ENCODE assay signal across 9 cellular contexts in the genomic region with DNA sequence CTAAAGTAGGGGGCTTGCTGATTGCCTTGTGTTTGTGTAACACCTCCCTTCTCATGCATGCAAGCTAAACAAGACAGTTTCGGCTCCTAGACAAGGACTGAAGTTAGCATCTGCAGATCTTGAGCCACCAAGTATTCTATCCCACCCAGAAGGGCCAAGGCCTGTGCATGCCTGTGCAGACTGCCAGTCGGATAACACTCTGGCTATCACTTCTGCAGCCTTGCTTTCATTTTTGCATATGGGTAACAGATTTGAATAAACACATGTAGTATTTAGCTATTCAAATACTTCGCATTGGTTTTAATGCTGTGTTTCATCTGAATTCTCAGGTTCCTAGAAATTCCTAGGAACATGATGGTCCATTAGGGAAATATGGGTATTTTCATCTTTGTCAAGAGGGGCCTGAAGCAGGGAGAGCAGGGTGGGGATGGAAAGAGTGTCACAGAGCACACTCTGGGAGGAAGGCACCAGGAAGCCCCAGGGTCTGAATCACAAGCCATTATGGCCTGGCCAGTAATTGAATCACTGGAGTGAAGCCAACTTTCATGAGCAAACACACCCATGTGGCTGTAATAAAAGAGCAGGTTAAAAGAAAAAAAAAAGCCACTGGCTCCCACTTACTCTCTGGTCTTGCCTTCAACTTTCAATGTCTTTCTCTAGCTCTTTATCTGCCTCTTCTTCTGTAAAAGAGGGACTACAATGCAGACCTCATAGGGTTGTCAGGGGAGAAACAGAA. TPM values are rescaled to one million over a fixed set of nuclear protein-coding genes. Genes with fewer than 3 reads are reported as not detected.
DNase-seq lines count a peak whose midpoint lies in the region; ATAC-seq and TF ChIP-seq lines count a peak whose summit lies in the region.
"Had no signal": no experiment of that assay in that cellular context is flagged by ENCODE, and none has a peak within 500 bp of the region (broad histone marks: within the 10 kb centered on the region; RNA-seq: fewer than 3 reads in every experiment).

No MANE protein-coding gene starts in this region.

- ATAC-seq in activated CD4-positive, CD25-positive, alpha-beta regulatory T cell treated with anti-CD3 and anti-CD28 coated beads, Interleukin-2, amount 50 U/mL, for 24 hours = no peak

- TF ChIP-seq CTCF in AG10803 (conservative IDR thresholded peaks at IDR 0.05; ENCODE audit: low read length) = no peak
- TF ChIP-seq CTCF in glutamatergic neuron (IDR thresholded peaks at IDR 0.05; ENCODE audit: partially characterized antibody, unreplicated experiment) = no peak

- no peaks in the 10 kb centered on the region for H3K36me3 Mint-ChIP-seq in glutamatergic neuron (ENCODE audit: unreplicated experiment)

- peaks cover 10% of the 10 kb centered on the region for H3K4me1 Mint-ChIP-seq in glutamatergic neuron (ENCODE audit: low read depth, unreplicated experiment)

- H3K27me3 Mint-ChIP-seq in glutamatergic neuron (ENCODE audit: unreplicated experiment) = peaks cover 2% of the 10 kb centered on the region
- H3K27me3 Mint-ChIP-seq: activated B cell treated with CpG ODN at 0.5 μM for 24 hours had no signal

- DNase-seq in AG10803 (ENCODE audit: low read depth) = peak; percentile 87
- peak; percentile 94 for DNase-seq in LoVo (ENCODE audit: low spot score)
- peak; percentile 71 to 85 for DNase-seq in SHP77 (lab: John Stamatoyannopoulos, UW)
- DNase-seq in glutamatergic neuron = no peak
- DNase-seq in effector CD8-positive, alpha-beta T cell (lab: John Stamatoyannopoulos, UW) = no peak
- DNase-seq in activated CD4-positive, alpha-beta T cell treated with anti-CD3 and anti-CD28 coated beads, Interleukin-2, amount 50 U/mL, for 48 hours = no peak
- DNase-seq in activated CD4-positive, alpha-beta T cell treated with anti-CD3 and anti-CD28 coated beads, Interleukin-2, amount 50 U/mL, for 1 hour = no peak
- DNase-seq: activated B cell treated with CpG ODN at 0.5 μM for 24 hours had no signal

- H3K9me3 Mint-ChIP-seq in glutamatergic neuron (ENCODE audit: unreplicated experiment) = no peaks in the 10 kb centered on the region
- H3K9me3 Mint-ChIP-seq: activated B cell treated with CpG ODN at 0.5 μM for 24 hours had no signal

- H3K4me3 Mint-ChIP-seq in glutamatergic neuron (ENCODE audit: unreplicated experiment) = no peak overlapping the region
- H3K4me3 Mint-ChIP-seq: activated B cell treated with CpG ODN at 0.5 μM for 24 hours had no signal

- no peak overlapping the region for H3K4me3 ChIP-seq in AG10803 (ENCODE audit: low read length)

- H3K27ac Mint-ChIP-seq in glutamatergic neuron (ENCODE audit: unreplicated experiment) = peak overlapping the region; percentile 62
- H3K27ac Mint-ChIP-seq: activated B cell treated with CpG ODN at 0.5 μM for 24 hours had no signal

RNA-seq across cellular contexts. Expression of gene GADD45A, which starts 28.2 kb away (rescaled TPM):
- total RNA-seq in glutamatergic neuron (ENCODE audit: unreplicated experiment) = 143 TPM

Comparison
In these comparisons a context has a peak if more than half of its experiments do, and no peak if none do; other contexts are left out.
1. DNase-seq: peak in AG10803 (single experiment), LoVo (single experiment) and SHP77 (2 of 2); none in glutamatergic neuron (single experiment), effector CD8-positive, alpha-beta T cell (single experiment), activated CD4-positive, alpha-beta T cell treated with anti-CD3 and anti-CD28 coated beads, Interleukin-2, amount 50 U/mL, for 48 hours (0 of 2) and activated CD4-positive, alpha-beta T cell treated with anti-CD3 and anti-CD28 coated beads, Interleukin-2, amount 50 U/mL, for 1 hour (single experiment).